8 cellular contexts compared by ENCODE assay signal in genomic region chrX:40647307-40648197, GRCh38. TPM values are rescaled to one million over a fixed set of nuclear protein-coding genes. Genes with fewer than 3 reads are reported as not detected.
DNase-seq lines count a peak whose midpoint lies in the region; ATAC-seq and TF ChIP-seq lines count a peak whose summit lies in the region.

Gene CXorf38, minus strand, starts transcription at chrX:40647561. Its CDS starts 41 bp downstream, at chrX:40647520.

- peak within 1 kb of the TSS; percentile 65 for H3K4me3 ChIP-seq in epithelial cell of esophagus (ENCODE audit: low read length)

- H3K4me3 Mint-ChIP-seq in IgD-negative memory B cell: peak within 1 kb of the TSS; percentile 89 to 99 (median 92)

- TF ChIP-seq CTCF in epithelial cell of esophagus (IDR thresholded peaks at IDR 0.05; ENCODE audit: insufficient read depth, low read depth, low read length, missing control alignments): no peak

- no peaks in the 10 kb centered on the region for H3K27me3 Mint-ChIP-seq in IgD-negative memory B cell

- ATAC-seq in GM21529 (IDR thresholded peaks at IDR 0.05; ENCODE audit: unreplicated experiment): peak; percentile 73

- H3K9me3 Mint-ChIP-seq in IgD-negative memory B cell: no peaks in the 10 kb centered on the region

- peaks cover 1% of the 10 kb centered on the region for H3K36me3 Mint-ChIP-seq in IgD-negative memory B cell

- H3K4me1 Mint-ChIP-seq in IgD-negative memory B cell: peaks cover 25 to 29% (median 27%) of the 10 kb centered on the region in 3 donors

- H3K27ac Mint-ChIP-seq in IgD-negative memory B cell: peak within 1 kb of the TSS; percentile 95 to 97 (median 97)

- peak; percentile 77 for DNase-seq in DMS153 (lab: John Stamatoyannopoulos, UW)
- DNase-seq in OCI-M1 (lab: John Stamatoyannopoulos, UW): peak; percentile 93
- DNase-seq in activated T-cell treated with anti-CD3 and anti-CD28 coated beads for 24 hours (ENCODE audit: low read depth): peak; percentile 87
- DNase-seq in epithelial cell of esophagus (ENCODE audit: low read depth): peak; percentile 83
- peak; percentile 95 for DNase-seq in mucosa of gallbladder (ENCODE audit: low spot score)
- DNase-seq in stimulated activated CD8-positive, alpha-beta memory T cell treated with anti-CD3 and anti-CD28 coated beads, Interleukin-4, amount 100 ng/mL, for 4 hours (ENCODE audit: low read depth in 2 of 2, low spot score in 1 of 2): peak; percentile 78 to 92

RNA-seq across cellular contexts. Expression of gene CXorf38, which starts in this region (rescaled TPM):
- polyA plus RNA-seq in IgD-negative memory B cell: 35.3 TPM
- 12.3 TPM for total RNA-seq in mucosa of gallbladder

Comparison
In these comparisons a context has a peak if more than half of its experiments do, and no peak if none do; other contexts are left out.
1. Peak in every context shown above with its lines: DNase-seq, ATAC-seq and H3K4me3 ChIP-seq.